ENCODE assay signal across 9 cellular contexts in the genomic region with DNA sequence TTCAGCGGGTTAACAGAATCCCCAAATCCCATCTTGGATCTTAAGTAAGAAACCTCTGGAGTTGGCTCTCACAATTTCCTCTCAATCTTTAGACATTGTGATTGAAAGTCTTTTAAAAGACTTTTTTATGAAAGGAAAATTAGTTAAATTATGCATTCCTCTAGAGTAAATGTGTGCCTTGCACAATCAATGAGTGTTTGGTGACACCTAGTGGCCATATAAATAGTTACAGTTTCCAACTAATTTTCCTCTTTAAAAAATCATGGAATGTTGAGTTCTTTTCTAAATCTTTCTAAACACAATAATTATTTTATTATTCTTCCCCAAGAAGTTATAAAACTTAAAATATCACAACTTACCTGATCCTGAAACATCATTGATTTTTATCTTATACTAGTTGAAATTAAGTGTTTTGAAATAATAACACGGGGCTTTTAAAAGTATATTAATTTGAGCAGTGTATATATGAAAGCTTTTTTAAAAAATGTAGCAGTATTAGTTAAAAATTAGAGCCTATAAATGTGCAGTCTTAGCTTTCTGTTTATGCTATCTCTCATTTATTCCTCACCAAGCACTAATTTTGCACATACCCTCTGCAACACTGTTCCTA.
DNase-seq lines count a peak whose midpoint lies in the region; ATAC-seq, FAIRE-seq and TF ChIP-seq lines count a peak whose summit lies in the region.
"Had no signal": no experiment of that assay in that cellular context is flagged by ENCODE, and none has a peak within 500 bp of the region (broad histone marks: within the 10 kb centered on the region; RNA-seq: fewer than 3 reads in every experiment).

No MANE protein-coding gene starts in this region.

- no peak for ATAC-seq in CD4-positive, alpha-beta T cell (ENCODE audit: poor library complexity)
- no peak for ATAC-seq in GM21515 (IDR thresholded peaks at IDR 0.05; ENCODE audit: unreplicated experiment)
- ATAC-seq in HG02852 (IDR thresholded peaks at IDR 0.05; ENCODE audit: unreplicated experiment), result no peak

- H3K27me3 Mint-ChIP-seq in CD4-positive, alpha-beta T cell, result peaks cover 14% of the 10 kb centered on the region

- H3K4me3 ChIP-seq in fibroblast of pulmonary artery (replicated peaks; ENCODE audit: low read depth, low read length), result no peak overlapping the region
- H3K4me3 ChIP-seq: lung had no signal

- DNase-seq in CD4-positive, alpha-beta T cell, result no peak
- no peak for DNase-seq in H54 (ENCODE audit: insufficient read length, low spot score)
- DNase-seq in RPMI8226, result peak; percentile 18
- peak; percentile 52 for DNase-seq in fibroblast of pulmonary artery (ENCODE audit: low read depth)
- DNase-seq in stromal cell of bone marrow (ENCODE audit: low read depth), result peak; percentile 10
- no peak for DNase-seq in posterior cingulate gyrus

- TF ChIP-seq CTCF in CD4-positive, alpha-beta T cell (IDR thresholded peaks at IDR 0.05), result peak; percentile 92
- TF ChIP-seq CTCF in fibroblast of pulmonary artery (IDR thresholded peaks at IDR 0.05; ENCODE audit: low read length, missing control alignments), result peak; percentile 59

- H3K9me3 Mint-ChIP-seq in CD4-positive, alpha-beta T cell, result no peaks in the 10 kb centered on the region

- TF ChIP-seq POLR2A in H54 (IDR thresholded peaks at IDR 0.05; ENCODE audit: low read depth, low read length), result no peak

- H3K4me1 Mint-ChIP-seq in CD4-positive, alpha-beta T cell (ENCODE audit: low read depth), result no peaks in the 10 kb centered on the region

- no peaks in the 10 kb centered on the region for H3K36me3 Mint-ChIP-seq in CD4-positive, alpha-beta T cell (ENCODE audit: low read depth)

- H3K4me3 Mint-ChIP-seq in CD4-positive, alpha-beta T cell, result no peak overlapping the region

- POLR2A ChIA-PET in CD4-positive, alpha-beta T cell (lab: Charles Lee), result no interaction called here

- H3K27me3 ChIP-seq in CD4-positive, alpha-beta T cell (ENCODE audit: control insufficient read depth, insufficient read depth, low read length), result peaks cover 8% of the 10 kb centered on the region

- H3K27ac ChIP-seq in CD4-positive, alpha-beta T cell (ENCODE audit: low read depth, low read length), result no peak overlapping the region

- intact Hi-C loops in CD4-positive, alpha-beta T cell (cut with DNase I, micrococcal nuclease), result loop anchor here (2.0 kb wide), 2 partner anchors 166 to 1204 kb away; no protein-coding TSS in a partner anchor
- intact Hi-C loops in posterior cingulate gyrus (cut with DNase I), result loop anchor here (2.0 to 10.0 kb wide), 2 partner anchors 166 to 1204 kb away; no protein-coding TSS in a partner anchor

- CTCF ChIA-PET in CD4-positive, alpha-beta T cell (lab: Charles Lee), result interaction anchor here (0.9 to 1.0 kb wide), 2 partner anchors 8 to 507 kb away, joined by 3 to 4 read pairs; no protein-coding TSS in a partner anchor

- FAIRE-seq in H54 (lab: Jason Lieb, UNC), result peak; percentile 55

- H3K27ac Mint-ChIP-seq in CD4-positive, alpha-beta T cell, result no peak overlapping the region

- no peaks in the 10 kb centered on the region for H3K9me3 ChIP-seq in CD4-positive, alpha-beta T cell (ENCODE audit: control insufficient read depth, low read length)

Comparison
In these comparisons a context has a peak if more than half of its experiments do, and no peak if none do; other contexts are left out.
1. DNase-seq: peak in RPMI8226 (single experiment), fibroblast of pulmonary artery (single experiment) and stromal cell of bone marrow (single experiment); none in CD4-positive, alpha-beta T cell (0 of 10), H54 (single experiment) and posterior cingulate gyrus (0 of 10).